9 cellular contexts compared by ENCODE assay signal in the genomic region with DNA sequence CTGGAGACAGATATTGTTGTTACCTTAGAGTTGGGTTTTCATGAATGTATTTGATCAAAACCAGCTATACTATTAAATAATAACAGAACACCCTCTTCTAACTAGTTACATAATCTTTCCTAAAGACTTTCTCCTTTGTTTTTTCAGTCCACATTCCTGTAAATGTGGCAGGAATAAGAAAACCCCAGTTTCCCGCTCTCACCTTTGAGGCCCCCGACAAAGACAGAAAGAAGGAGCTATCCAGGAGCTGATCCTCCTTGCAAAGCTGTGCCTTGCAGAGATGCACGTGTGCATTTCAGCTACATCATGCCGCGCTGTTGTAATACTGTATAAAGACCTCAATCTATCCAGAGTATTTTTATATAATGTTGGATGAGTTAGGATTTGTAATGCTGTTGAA.
"Had no signal": no experiment of that assay in that cellular context is flagged by ENCODE, and none has a peak within 500 bp of the region (broad histone marks: within the 10 kb centered on the region; RNA-seq: fewer than 3 reads in every experiment).

No MANE protein-coding gene starts in this region.

- H3K4me3 Mint-ChIP-seq: IgD-negative memory B cell had no signal

- H3K4me1 ChIP-seq: HAP-1 had no signal

- H3K4me1 Mint-ChIP-seq: IgD-negative memory B cell had no signal

- H3K27ac ChIP-seq: GM23248, HL-60 had no signal

- H3K9me3 ChIP-seq: HAP-1 had no signal

- H3K36me3 ChIP-seq: HAP-1 had no signal

- H3K27ac Mint-ChIP-seq: IgD-negative memory B cell had no signal

- FAIRE-seq: HepG2, K562 had no signal

- H3K4me3 ChIP-seq: GM23248, HAP-1, K562 had no signal

- ATAC-seq: HCT116, HepG2, K562 had no signal

- DNase-seq: GM23248, H7, KG1 had no signal

- H2AFZ ChIP-seq: GM23248 had no signal

- H3K36me3 Mint-ChIP-seq: IgD-negative memory B cell had no signal

- H3K9ac ChIP-seq: GM23248 had no signal
